ENCODE assay signal across 8 cellular contexts in the genomic region with DNA sequence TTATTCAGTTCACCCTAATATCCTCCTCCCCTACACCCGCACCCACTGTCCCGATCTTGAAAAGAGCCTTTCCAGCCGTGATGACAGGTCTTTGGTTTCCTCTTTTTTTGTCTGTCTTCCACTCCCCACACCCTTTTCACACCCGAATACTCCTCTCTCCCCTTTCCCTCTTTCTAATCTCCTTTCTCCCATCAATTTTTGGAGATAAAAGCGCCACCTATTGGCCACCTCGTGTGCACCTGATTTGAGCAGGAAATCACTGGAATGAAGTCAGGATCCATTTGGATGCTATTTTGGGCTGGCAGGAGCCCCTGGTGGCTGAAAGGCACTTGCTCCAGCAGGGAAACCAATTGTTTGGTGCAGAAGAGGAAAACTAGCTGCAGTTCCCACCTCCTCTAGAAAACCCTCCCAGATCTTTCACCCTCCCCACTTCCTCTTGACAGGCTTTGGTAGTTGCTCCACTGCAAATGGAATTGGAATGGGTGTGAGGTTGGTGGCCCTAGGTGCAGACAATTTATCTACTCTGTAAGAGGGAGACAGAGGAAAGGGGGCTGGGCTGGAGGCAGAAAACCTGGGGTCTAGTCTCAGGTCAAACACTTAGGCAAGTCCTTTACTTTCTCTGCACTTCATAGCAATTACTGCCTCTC. TPM values are rescaled to one million over a fixed set of nuclear protein-coding genes. Genes with fewer than 3 reads are reported as not detected.
DNase-seq lines count a peak whose midpoint lies in the region; FAIRE-seq and TF ChIP-seq lines count a peak whose summit lies in the region.

No MANE protein-coding gene starts in this region.

- TF ChIP-seq POLR2A in H54 (IDR thresholded peaks at IDR 0.05; ENCODE audit: low read depth, low read length) (no peak), lower leg skin (IDR thresholded peaks at IDR 0.05) (no peak)

- FAIRE-seq in H54 (lab: Jason Lieb, UNC) = no peak

- H4K20me1 ChIP-seq in neural progenitor cell (ENCODE audit: low read depth) = no peaks in the 10 kb centered on the region

- H3K27ac Mint-ChIP-seq in neural progenitor cell = no peak overlapping the region
- H3K27ac Mint-ChIP-seq in activated T-helper 1 cell treated with anti-CD3 and anti-CD28 coated beads, Interleukin-12 subunit alpha, Interleukin-12 subunit beta, Interleukin-2, Interleukin-4 antibody, amounts not matched to agents 30 ng/mL and 10 ng/mL and 1 ng/mL, durations not matched to agents 14 hours and 24 hours and 36 hours = no peak overlapping the region

- no peak overlapping the region for H3K9ac ChIP-seq in neural progenitor cell

- no peaks in the 10 kb centered on the region for H3K79me2 ChIP-seq in neural progenitor cell (ENCODE audit: low read depth)

- DNase-seq in BE2C (no peak), H54 (ENCODE audit: insufficient read length, low spot score) (peak; percentile 48), NCI-H748 (lab: John Stamatoyannopoulos, UW; ENCODE audit: unreplicated experiment) (peak; percentile 75), dermis blood vessel endothelial cell (peak; percentile 64), neural progenitor cell (ENCODE audit: low spot score) (peak; percentile 90), lower leg skin (ENCODE audit: low spot score in 2 of 2) (no peak), posterior vena cava (ENCODE audit: low spot score) (no peak)
- no peak for DNase-seq in activated T-helper 1 cell treated with anti-CD3 and anti-CD28 coated beads, Interleukin-12 subunit alpha, Interleukin-12 subunit beta, Interleukin-2, Interleukin-4 antibody, amounts not matched to agents 30 ng/mL and 10 ng/mL and 1 ng/mL, durations not matched to agents 14 hours and 24 hours and 36 hours (ENCODE audit: low spot score)

- H3K4me3 ChIP-seq in BE2C (ENCODE audit: low read depth, low read length) (no peak overlapping the region), neural progenitor cell (no peak overlapping the region), lower leg skin (ENCODE audit: low read depth, poor library complexity, severe bottlenecking) (no peak overlapping the region)

- no peaks in the 10 kb centered on the region for H3F3A ChIP-seq in neural progenitor cell (ENCODE audit: low read depth)

- H3K9me3 Mint-ChIP-seq in neural progenitor cell = no peaks in the 10 kb centered on the region
- H3K9me3 Mint-ChIP-seq in activated T-helper 1 cell treated with anti-CD3 and anti-CD28 coated beads, Interleukin-12 subunit alpha, Interleukin-12 subunit beta, Interleukin-2, Interleukin-4 antibody, amounts not matched to agents 30 ng/mL and 10 ng/mL and 1 ng/mL, durations not matched to agents 14 hours and 24 hours and 36 hours = no peaks in the 10 kb centered on the region

- H3K4me1 Mint-ChIP-seq in neural progenitor cell = peaks cover 2% of the 10 kb centered on the region
- no peaks in the 10 kb centered on the region for H3K4me1 Mint-ChIP-seq in activated T-helper 1 cell treated with anti-CD3 and anti-CD28 coated beads, Interleukin-12 subunit alpha, Interleukin-12 subunit beta, Interleukin-2, Interleukin-4 antibody, amounts not matched to agents 30 ng/mL and 10 ng/mL and 1 ng/mL, durations not matched to agents 14 hours and 24 hours and 36 hours (ENCODE audit: low read depth)

- no peak overlapping the region for H3K27ac ChIP-seq in neural progenitor cell

- H3K9me3 ChIP-seq in BE2C = no peaks in the 10 kb centered on the region
- H3K9me3 ChIP-seq in neural progenitor cell (ENCODE audit: low read depth) = no peaks in the 10 kb centered on the region

- no peak overlapping the region for H2AFZ ChIP-seq in neural progenitor cell (replicated peaks)

- no peak overlapping the region for H3K4me3 Mint-ChIP-seq in neural progenitor cell
- no peak overlapping the region for H3K4me3 Mint-ChIP-seq in activated T-helper 1 cell treated with anti-CD3 and anti-CD28 coated beads, Interleukin-12 subunit alpha, Interleukin-12 subunit beta, Interleukin-2, Interleukin-4 antibody, amounts not matched to agents 30 ng/mL and 10 ng/mL and 1 ng/mL, durations not matched to agents 14 hours and 24 hours and 36 hours

- TF ChIP-seq CTCF in BE2C (IDR thresholded peaks at IDR 0.05; ENCODE audit: low read depth, low read length) (peak; percentile 63), neural progenitor cell (IDR thresholded peaks at IDR 0.05) (peak; percentile 99), lower leg skin (IDR thresholded peaks at IDR 0.05) (no peak)

- peaks cover 35% of the 10 kb centered on the region for H3K27me3 Mint-ChIP-seq in neural progenitor cell (ENCODE audit: insufficient read depth, low read depth)
- peaks cover 29% of the 10 kb centered on the region for H3K27me3 Mint-ChIP-seq in activated T-helper 1 cell treated with anti-CD3 and anti-CD28 coated beads, Interleukin-12 subunit alpha, Interleukin-12 subunit beta, Interleukin-2, Interleukin-4 antibody, amounts not matched to agents 30 ng/mL and 10 ng/mL and 1 ng/mL, durations not matched to agents 14 hours and 24 hours and 36 hours (ENCODE audit: insufficient read depth)

- H3K4me1 ChIP-seq in BE2C (no peaks in the 10 kb centered on the region), neural progenitor cell (peaks cover 3% of the 10 kb centered on the region)

- no peaks in the 10 kb centered on the region for H3K36me3 Mint-ChIP-seq in neural progenitor cell
- H3K36me3 Mint-ChIP-seq in activated T-helper 1 cell treated with anti-CD3 and anti-CD28 coated beads, Interleukin-12 subunit alpha, Interleukin-12 subunit beta, Interleukin-2, Interleukin-4 antibody, amounts not matched to agents 30 ng/mL and 10 ng/mL and 1 ng/mL, durations not matched to agents 14 hours and 24 hours and 36 hours (ENCODE audit: low read depth) = no peaks in the 10 kb centered on the region

- 4 to 7% methylated on average over 6 of the region's 6 CpGs for WGBS in lower leg skin, 2 donors

- H3K4me2 ChIP-seq in neural progenitor cell = no peak overlapping the region

- intact Hi-C loops in activated T-helper 1 cell treated with anti-CD3 and anti-CD28 coated beads, Interleukin-12 subunit alpha, Interleukin-12 subunit beta, Interleukin-2, Interleukin-4 antibody, amounts not matched to agents 30 ng/mL and 10 ng/mL and 1 ng/mL, durations not matched to agents 14 hours and 24 hours and 36 hours (cut with micrococcal nuclease) = loop anchor here (1.0 to 2.0 kb wide), 2 partner anchors 36 to 232 kb away; no protein-coding TSS in a partner anchor
- intact Hi-C loops in lower leg skin (cut with DNase I; ENCODE audit: low total_unique reads) = no loop called here
- intact Hi-C loops in posterior vena cava (cut with DNase I) = no loop called here

- peaks cover 15% of the 10 kb centered on the region for H3K27me3 ChIP-seq in BE2C
- H3K27me3 ChIP-seq in neural progenitor cell = peaks cover 95% of the 10 kb centered on the region

- no peaks in the 10 kb centered on the region for H3K36me3 ChIP-seq in BE2C
- H3K36me3 ChIP-seq in neural progenitor cell = no peaks in the 10 kb centered on the region

RNA-seq across cellular contexts. Expression of a gene that starts 8.4 kb away (rescaled TPM):
- not detected for polyA plus RNA-seq in BE2C (2012; ENCODE audit: insufficient read depth, insufficient read length, low read depth)
- total RNA-seq in dermis blood vessel endothelial cell = not detected in 2 replicates
- total RNA-seq in neural progenitor cell (ENCODE audit: low replicate concordance) = not detected in 2 replicates
- total RNA-seq in activated T-helper 1 cell treated with anti-CD3 and anti-CD28 coated beads, Interleukin-12 subunit alpha, Interleukin-12 subunit beta, Interleukin-2, Interleukin-4 antibody, amounts not matched to agents 30 ng/mL and 10 ng/mL and 1 ng/mL, durations not matched to agents 14 hours and 24 hours and 36 hours = not detected in 2 replicates
- total RNA-seq in lower leg skin = not detected
- under 1 TPM in 1 of 2 donors, not detected in 1; 0.10 TPM for total RNA-seq in posterior vena cava

RNA-seq across cellular contexts. Expression of a gene that starts 13.4 kb away (rescaled TPM):
- not detected for polyA plus RNA-seq in BE2C (2012; ENCODE audit: insufficient read depth, insufficient read length, low read depth)
- under 0.01 and 0.09 TPM in 2 replicates for total RNA-seq in dermis blood vessel endothelial cell
- total RNA-seq in neural progenitor cell (ENCODE audit: low replicate concordance) = 0.03 and 0.32 TPM in 2 replicates
- total RNA-seq in activated T-helper 1 cell treated with anti-CD3 and anti-CD28 coated beads, Interleukin-12 subunit alpha, Interleukin-12 subunit beta, Interleukin-2, Interleukin-4 antibody, amounts not matched to agents 30 ng/mL and 10 ng/mL and 1 ng/mL, durations not matched to agents 14 hours and 24 hours and 36 hours = 0.17 and 0.21 TPM in 2 replicates
- under 1 TPM in 3 of 4 donors, not detected in 1; 0.13 to 0.56 (median 0.45) TPM for total RNA-seq in lower leg skin
- under 1 TPM; 0.19 to 0.37 TPM for total RNA-seq in posterior vena cava

Comparison
In these comparisons a context has a peak if more than half of its experiments do, and no peak if none do; other contexts are left out.
1. DNase-seq: peak in H54 (single experiment), NCI-H748 (single experiment), dermis blood vessel endothelial cell (single experiment) and neural progenitor cell (single experiment); none in BE2C (single experiment), activated T-helper 1 cell treated with anti-CD3 and anti-CD28 coated beads, Interleukin-12 subunit alpha, Interleukin-12 subunit beta, Interleukin-2, Interleukin-4 antibody, amounts not matched to agents 30 ng/mL and 10 ng/mL and 1 ng/mL, durations not matched to agents 14 hours and 24 hours and 36 hours (single experiment), lower leg skin (0 of 2) and posterior vena cava (single experiment).
2. CTCF ChIP-seq: peak in BE2C (single experiment) and neural progenitor cell (single experiment); none in lower leg skin (0 of 3).